Comparison of ENCODE assay signal across 8 cellular contexts in genomic region chr20:63495771-63496403, GRCh38. TPM values are rescaled to one million over a fixed set of nuclear protein-coding genes. Genes with fewer than 3 reads are reported as not detected.
A peak's percentile ranks its signal among the peaks of the same experiment; 100 is the strongest.
DNase-seq lines count a peak whose midpoint lies in the region; ATAC-seq and TF ChIP-seq lines count a peak whose summit lies in the region.

No MANE protein-coding gene starts in this region.

- peak; percentile 50 to 55 for ATAC-seq in CD4-positive, CD25-positive, alpha-beta regulatory T cell (ENCODE audit: low read depth in 2 of 2)
- ATAC-seq in HG03460 (IDR thresholded peaks at IDR 0.05; ENCODE audit: unreplicated experiment) (no peak), GM18520 (IDR thresholded peaks at IDR 0.05; ENCODE audit: unreplicated experiment) (no peak)

- H3K36me3 ChIP-seq in CD4-positive, CD25-positive, alpha-beta regulatory T cell (ENCODE audit: control insufficient read depth, insufficient read depth, low read length) = no peaks in the 10 kb centered on the region
- H3K36me3 ChIP-seq in WERI-Rb-1 = peaks cover 58% of the 10 kb centered on the region
- H3K36me3 ChIP-seq in brain microvascular endothelial cell (replicated peaks) = no peaks in the 10 kb centered on the region

- no peaks in the 10 kb centered on the region for H3K27me3 ChIP-seq in CD4-positive, CD25-positive, alpha-beta regulatory T cell (ENCODE audit: control insufficient read depth, insufficient read depth, low read length)
- no peaks in the 10 kb centered on the region for H3K27me3 ChIP-seq in WERI-Rb-1 (ENCODE audit: insufficient read depth, low read depth, severe bottlenecking)
- peaks cover 13% of the 10 kb centered on the region for H3K27me3 ChIP-seq in brain microvascular endothelial cell (replicated peaks)

- H3K4me1 Mint-ChIP-seq in CD4-positive, CD25-positive, alpha-beta regulatory T cell = peaks cover 0 to 8% (median 1%) of the 10 kb centered on the region in 4 donors
- H3K4me1 Mint-ChIP-seq in immature natural killer cell = peaks cover 0 to 2% of the 10 kb centered on the region in 2 donors

- H3K9me3 ChIP-seq in CD4-positive, CD25-positive, alpha-beta regulatory T cell (ENCODE audit: control insufficient read depth in 2 of 2, low read length in 2 of 2) = no peaks in the 10 kb centered on the region
- no peaks in the 10 kb centered on the region for H3K9me3 ChIP-seq in WERI-Rb-1 (ENCODE audit: severe bottlenecking)

- H3K27ac Mint-ChIP-seq in CD4-positive, CD25-positive, alpha-beta regulatory T cell = no peak overlapping the region
- no peak overlapping the region for H3K27ac Mint-ChIP-seq in immature natural killer cell

- no peaks in the 10 kb centered on the region for H3K36me3 Mint-ChIP-seq in CD4-positive, CD25-positive, alpha-beta regulatory T cell
- no peaks in the 10 kb centered on the region for H3K36me3 Mint-ChIP-seq in immature natural killer cell

- in situ Hi-C loops in brain microvascular endothelial cell (cut with HindIII; ENCODE audit: low pct_ligation_motif_present, low sequenced_read_pairs) = no loop called here

- H3K4me3 ChIP-seq in CD4-positive, CD25-positive, alpha-beta regulatory T cell (ENCODE audit: low read depth, low read length) = no peak overlapping the region
- peak overlapping the region; percentile 0; the same call in 1 of the 2 replicates for H3K4me3 ChIP-seq in WERI-Rb-1 (ENCODE audit: low read depth, low read length)
- no peak overlapping the region for H3K4me3 ChIP-seq in brain microvascular endothelial cell (ENCODE audit: low read depth, low read length)

- peaks cover 5% of the 10 kb centered on the region for H3K27me3 Mint-ChIP-seq in CD4-positive, CD25-positive, alpha-beta regulatory T cell
- H3K27me3 Mint-ChIP-seq in immature natural killer cell (ENCODE audit: low read depth in 3 of 3) = peaks cover 5 to 9% (median 6%) of the 10 kb centered on the region in 3 donors

- peak; percentile 61 to 68 (median 68) for DNase-seq in CD4-positive, CD25-positive, alpha-beta regulatory T cell
- DNase-seq in HuH-7.5 (ENCODE audit: low spot score) (peak; percentile 95), WERI-Rb-1 (peak; percentile 77), brain microvascular endothelial cell (no peak), immature natural killer cell (peak; percentile 56 to 67 (median 65))
- DNase-seq in stimulated activated CD4-positive, alpha-beta T cell treated with anti-CD3 and anti-CD28 coated beads, Interleukin-1b, Interleukin-23, amount 100 ng/mL, for 4 hours (ENCODE audit: low read depth in 2 of 2) = peak; percentile 75

- TF ChIP-seq CTCF in WERI-Rb-1 (IDR thresholded peaks at IDR 0.05; ENCODE audit: low read depth, low read length) (peak; percentile 90), brain microvascular endothelial cell (IDR thresholded peaks at IDR 0.05; ENCODE audit: low read depth, low read length, missing control alignments) (peak; percentile 90)

- H3K9me3 Mint-ChIP-seq in CD4-positive, CD25-positive, alpha-beta regulatory T cell = peaks cover 0 to 2% (median 0%) of the 10 kb centered on the region in 7 donors
- no peaks in the 10 kb centered on the region for H3K9me3 Mint-ChIP-seq in immature natural killer cell

- H3K27ac ChIP-seq in CD4-positive, CD25-positive, alpha-beta regulatory T cell (ENCODE audit: insufficient read depth, low read length, poor library complexity, severe bottlenecking) = no peak overlapping the region
- H3K27ac ChIP-seq in WERI-Rb-1 = peak overlapping the region; percentile 87
- H3K27ac ChIP-seq in brain microvascular endothelial cell = no peak overlapping the region

- peak overlapping the region in 3 of 4 donors; percentile 61 to 72 (median 67) for H3K4me3 Mint-ChIP-seq in CD4-positive, CD25-positive, alpha-beta regulatory T cell
- peak overlapping the region; percentile 15 to 75 (median 57) for H3K4me3 Mint-ChIP-seq in immature natural killer cell

- peaks cover 22% of the 10 kb centered on the region for H3K4me1 ChIP-seq in CD4-positive, CD25-positive, alpha-beta regulatory T cell (ENCODE audit: control insufficient read depth, insufficient read depth, low read length, poor library complexity, severe bottlenecking)

RNA-seq across cellular contexts. Expression of gene EEF1A2, which starts 3.0 kb away (rescaled TPM):
- 2.1 TPM for total RNA-seq in CD4-positive, CD25-positive, alpha-beta regulatory T cell
- polyA plus RNA-seq in CD4-positive, CD25-positive, alpha-beta regulatory T cell = under 1 TPM in 3 of 4 donors, not detected in 1; 0.10 to 0.56 (median 0.11) TPM
- polyA plus RNA-seq in immature natural killer cell = not detected

RNA-seq across cellular contexts. Expression of gene KCNQ2, which starts 23.4 kb away (rescaled TPM):
- total RNA-seq in CD4-positive, CD25-positive, alpha-beta regulatory T cell = 0.89 TPM
- 1 to 10 TPM in 1 of 4 donors, under 1 TPM in 1, not detected in 2; 0.77 to 1.1 TPM for polyA plus RNA-seq in CD4-positive, CD25-positive, alpha-beta regulatory T cell
- under 1 TPM in 1 of 3 donors, not detected in 2; 0.73 TPM for polyA plus RNA-seq in immature natural killer cell

RNA-seq across cellular contexts. Expression of gene PPDPF, which starts 24.7 kb away (rescaled TPM):
- total RNA-seq in CD4-positive, CD25-positive, alpha-beta regulatory T cell = 155 TPM
- 100 to 1,000 TPM in 1 of 4 donors, 10 to 100 TPM in 3; 75.8 to 110 (median 85.2) TPM for polyA plus RNA-seq in CD4-positive, CD25-positive, alpha-beta regulatory T cell
- polyA plus RNA-seq in immature natural killer cell = 10 to 100 TPM; 14.9 to 84.3 (median 41.9) TPM

RNA-seq across cellular contexts. Expression of gene PTK6, which starts 41.3 kb away (rescaled TPM):
- total RNA-seq in CD4-positive, CD25-positive, alpha-beta regulatory T cell = 0.20 TPM
- under 1 TPM in 3 of 4 donors, not detected in 1; 0.15 to 0.21 (median 0.19) TPM for polyA plus RNA-seq in CD4-positive, CD25-positive, alpha-beta regulatory T cell
- polyA plus RNA-seq in immature natural killer cell = under 1 TPM in 1 of 3 donors, not detected in 2; 0.37 TPM

RNA-seq across cellular contexts. Expression of gene SRMS, which starts 51.7 kb away (rescaled TPM):
- not detected for total RNA-seq in CD4-positive, CD25-positive, alpha-beta regulatory T cell
- not detected for polyA plus RNA-seq in CD4-positive, CD25-positive, alpha-beta regulatory T cell
- polyA plus RNA-seq in immature natural killer cell = not detected

Comparison
In these comparisons a context has a peak if more than half of its experiments do, and no peak if none do; other contexts are left out.
1. ATAC-seq: peak in CD4-positive, CD25-positive, alpha-beta regulatory T cell (2 of 2); none in HG03460 (single experiment) and GM18520 (single experiment).